ENCODE assay signal across 8 cellular contexts in the genomic region with DNA sequence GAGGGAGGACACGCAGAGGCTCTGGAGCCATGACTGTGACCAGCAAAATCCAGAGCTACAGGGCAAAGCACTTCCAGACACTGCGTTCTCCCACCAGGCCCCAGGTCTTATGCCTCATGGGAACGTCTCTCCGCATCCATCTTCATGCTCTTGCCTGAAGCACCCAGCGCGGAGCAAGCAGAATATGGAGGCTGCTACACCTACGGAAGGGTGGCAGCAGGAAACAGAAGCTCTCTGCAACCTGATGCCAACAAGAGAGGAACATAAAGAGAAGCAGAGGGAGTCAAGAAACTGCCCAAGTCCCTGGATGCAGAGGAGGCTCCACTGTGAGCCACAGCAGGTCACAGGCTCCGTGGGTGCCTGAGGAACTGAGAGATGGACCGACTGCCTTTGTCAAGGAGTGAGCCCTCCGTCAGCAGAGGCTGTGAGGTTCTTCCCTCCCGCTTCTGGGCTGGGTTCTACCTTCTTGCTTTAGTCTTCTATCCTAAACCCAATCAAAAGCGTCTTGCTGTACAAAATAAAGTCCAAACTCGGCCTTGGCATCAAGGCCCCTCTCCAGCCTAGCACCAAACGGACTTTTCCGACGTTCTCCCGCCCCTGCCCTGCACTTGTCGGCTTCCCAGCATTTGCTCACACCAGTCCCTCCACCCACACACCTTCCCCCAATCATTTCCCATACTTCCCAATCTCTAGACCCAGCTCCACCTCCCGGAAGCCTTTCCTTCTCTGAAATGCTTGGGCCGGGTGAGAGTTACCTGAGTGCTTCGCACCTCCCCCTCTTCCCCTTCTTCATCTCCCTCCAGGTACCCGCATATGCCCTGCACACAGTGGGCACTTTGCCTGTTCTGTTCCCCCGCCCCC. TPM values are rescaled to one million over a fixed set of nuclear protein-coding genes. Genes with fewer than 3 reads are reported as not detected.
A peak's percentile ranks its signal among the peaks of the same experiment; 100 is the strongest.
DNase-seq lines count a peak whose midpoint lies in the region; ATAC-seq and TF ChIP-seq lines count a peak whose summit lies in the region.

No MANE protein-coding gene starts in this region.

- H3K4me1 Mint-ChIP-seq in activated T-cell treated with anti-CD3 and anti-CD28 coated beads, Interleukin-2, amount 50 U/mL, for 72 hours (ENCODE audit: low read depth): peaks cover 41% of the 10 kb centered on the region

- 37% methylated on average over 23 of the region's 23 CpGs for WGBS in right cardiac atrium

- H3K4me1 ChIP-seq in right cardiac atrium (ENCODE audit: control insufficient read depth, insufficient read depth, low read length): peaks cover 9% of the 10 kb centered on the region

- peaks cover 20% of the 10 kb centered on the region for H3K27me3 Mint-ChIP-seq in activated T-cell treated with anti-CD3 and anti-CD28 coated beads, Interleukin-2, amount 50 U/mL, for 72 hours (ENCODE audit: low read depth)

- H3K4me3 ChIP-seq in right cardiac atrium (ENCODE audit: low read length) (peak overlapping the region; percentile 67), retinal pigment epithelial cell (ENCODE audit: low read length) (peak overlapping the region; percentile 90)

- H3K9me3 ChIP-seq in right cardiac atrium (ENCODE audit: control insufficient read depth, low read length): no peaks in the 10 kb centered on the region

- H3K36me3 Mint-ChIP-seq in activated T-cell treated with anti-CD3 and anti-CD28 coated beads, Interleukin-2, amount 50 U/mL, for 72 hours (ENCODE audit: insufficient read depth in 2 of 2): peaks cover 6 to 11% of the 10 kb centered on the region in 2 donors

- no peaks in the 10 kb centered on the region for H3K27me3 ChIP-seq in right cardiac atrium (ENCODE audit: control insufficient read depth, insufficient read depth)

- no peaks in the 10 kb centered on the region for H3K9me3 Mint-ChIP-seq in activated T-cell treated with anti-CD3 and anti-CD28 coated beads, Interleukin-2, amount 50 U/mL, for 72 hours

- DNase-seq in NCI-H2107 treated with DMSO at 0.1 percent for 48 hours (lab: John Stamatoyannopoulos, UW; ENCODE audit: unreplicated experiment) (peak; percentile 81), NCI-H2107 (lab: John Stamatoyannopoulos, UW) (no peak), M059J (ENCODE audit: low read depth) (peak; percentile 36), right cardiac atrium (no peak), retinal pigment epithelial cell (ENCODE audit: low read depth) (peak; percentile 37), hepatic stellate cell (ENCODE audit: low spot score) (no peak)
- no peak for DNase-seq in activated T-cell treated with anti-CD3 and anti-CD28 coated beads, Interleukin-2, amount 50 U/mL, for 72 hours

- no peak overlapping the region for H3K27ac ChIP-seq in right cardiac atrium (ENCODE audit: low read length)

- no peak for TF ChIP-seq CTCF in retinal pigment epithelial cell (conservative IDR thresholded peaks at IDR 0.05; ENCODE audit: low read depth, low read length)

- H3K27ac Mint-ChIP-seq in activated T-cell treated with anti-CD3 and anti-CD28 coated beads, Interleukin-2, amount 50 U/mL, for 72 hours: peak overlapping the region; percentile 82

- no peak for ATAC-seq in activated T-cell treated with anti-CD3 and anti-CD28 coated beads, Interleukin-2, amount 50 U/mL, for 72 hours (replicated peaks in 1 of 2)
- ATAC-seq in right cardiac atrium (peak; percentile 7 to 31), HG03196 (IDR thresholded peaks at IDR 0.05; ENCODE audit: unreplicated experiment) (no peak)

- H3K4me3 Mint-ChIP-seq in activated T-cell treated with anti-CD3 and anti-CD28 coated beads, Interleukin-2, amount 50 U/mL, for 72 hours: peak overlapping the region; percentile 88 to 89

- intact Hi-C loops in right cardiac atrium (cut with DNase I): no loop called here

RNA-seq across cellular contexts. Expression of a gene that starts 0.9 kb away (rescaled TPM):
- 184 and 227 TPM in 2 replicates for total RNA-seq in M059J (2014; rRNA removed; shearing (Covaris generic))
- 10 to 100 TPM; 17.3 to 17.7 TPM for total RNA-seq in activated T-cell treated with anti-CD3 and anti-CD28 coated beads, Interleukin-2, amount 50 U/mL, for 72 hours
- total RNA-seq in right cardiac atrium: 10 to 100 TPM; 10.7 to 28.7 (median 21.6) TPM
- 17.5 TPM for polyA plus RNA-seq in right cardiac atrium

Comparison
In these comparisons a context has a peak if more than half of its experiments do, and no peak if none do; other contexts are left out.
1. DNase-seq: peak in NCI-H2107 treated with DMSO at 0.1 percent for 48 hours (single experiment), M059J (single experiment) and retinal pigment epithelial cell (single experiment); none in NCI-H2107 (single experiment), activated T-cell treated with anti-CD3 and anti-CD28 coated beads, Interleukin-2, amount 50 U/mL, for 72 hours (0 of 2), right cardiac atrium (0 of 3) and hepatic stellate cell (single experiment).
2. ATAC-seq: peak in right cardiac atrium (2 of 2); none in activated T-cell treated with anti-CD3 and anti-CD28 coated beads, Interleukin-2, amount 50 U/mL, for 72 hours (0 of 2) and HG03196 (single experiment).